10 cellular contexts compared by ENCODE assay signal in genomic region chr1:41713557-41714327, GRCh38.
DNase-seq lines count a peak whose midpoint lies in the region; ATAC-seq and TF ChIP-seq lines count a peak whose summit lies in the region.
"Had no signal": no experiment of that assay in that cellular context is flagged by ENCODE, and none has a peak within 500 bp of the region (broad histone marks: within the 10 kb centered on the region; RNA-seq: fewer than 3 reads in every experiment).

No MANE protein-coding gene starts in this region.

- DNase-seq in NCI-H1694 (lab: John Stamatoyannopoulos, UW), result peak; percentile 31
- DNase-seq in brain microvascular endothelial cell, result peak; percentile 86
- no peak for DNase-seq in right lobe of liver
- no peak for DNase-seq in activated naive CD8-positive, alpha-beta T cell treated with anti-CD3 and anti-CD28 coated beads, Interleukin-2, amount 50 U/mL, for 24 hours
- no peak for DNase-seq in activated CD4-positive, alpha-beta T cell treated with anti-CD3 and anti-CD28 coated beads, Interleukin-2, amount 50 U/mL, for 4 hours
- DNase-seq: NCI-H1930; stimulated activated CD4-positive, alpha-beta T cell treated with anti-CD3 and anti-CD28 coated beads, Interleukin-1b, Interleukin-23, amount 100 ng/mL, for 48 hours had no signal

- H3K36me3 ChIP-seq in BLaER1 (no peaks in the 10 kb centered on the region), brain microvascular endothelial cell (replicated peaks) (no peaks in the 10 kb centered on the region), mesodermal cell (ENCODE audit: control insufficient read depth, insufficient read depth, low read length) (no peaks in the 10 kb centered on the region), right lobe of liver (no peaks in the 10 kb centered on the region)

- no peaks in the 10 kb centered on the region for H3K36me3 Mint-ChIP-seq in activated naive CD8-positive, alpha-beta T cell treated with anti-CD3 and anti-CD28 coated beads, Interleukin-2, amount 50 U/mL, for 24 hours (ENCODE audit: low read depth)

- no peak overlapping the region for H3K9ac ChIP-seq in BLaER1

- TF ChIP-seq CTCF in brain microvascular endothelial cell (IDR thresholded peaks at IDR 0.05; ENCODE audit: low read depth, low read length, missing control alignments) (no peak), right lobe of liver (IDR thresholded peaks at IDR 0.05) (no peak)

- peak overlapping the region; percentile 81; the same call in 1 of the 2 replicates for H3K4me2 ChIP-seq in BLaER1

- H3K27ac ChIP-seq in BLaER1, result peak overlapping the region; percentile 35
- H3K27ac ChIP-seq in brain microvascular endothelial cell, result peak overlapping the region; percentile 68
- H3K27ac ChIP-seq in mesodermal cell (ENCODE audit: low read depth, low read length, severe bottlenecking), result peak overlapping the region; percentile 57
- H3K27ac ChIP-seq in right lobe of liver, result no peak overlapping the region

- TF ChIP-seq POLR2A in right lobe of liver (IDR thresholded peaks at IDR 0.05), result no peak

- no peak overlapping the region for H3K4me3 Mint-ChIP-seq in activated naive CD8-positive, alpha-beta T cell treated with anti-CD3 and anti-CD28 coated beads, Interleukin-2, amount 50 U/mL, for 24 hours

- ATAC-seq in right lobe of liver (no peak), HG03378 (IDR thresholded peaks at IDR 0.05; ENCODE audit: unreplicated experiment) (no peak)
- ATAC-seq in activated naive CD8-positive, alpha-beta T cell treated with anti-CD3 and anti-CD28 coated beads, Interleukin-2, amount 50 U/mL, for 24 hours, result no peak

- H4K20me1 ChIP-seq in BLaER1, result no peaks in the 10 kb centered on the region

- H3K4me3 ChIP-seq in BLaER1 (no peak overlapping the region), brain microvascular endothelial cell (ENCODE audit: low read depth, low read length) (peak overlapping the region; percentile 24), mesodermal cell (ENCODE audit: extremely low read depth, insufficient read depth, low read length, poor library complexity, severe bottlenecking) (no peak overlapping the region), right lobe of liver (no peak overlapping the region)

- H3K9me3 ChIP-seq in BLaER1 (no peaks in the 10 kb centered on the region), mesodermal cell (ENCODE audit: control insufficient read depth, low read length) (no peaks in the 10 kb centered on the region), right lobe of liver (no peaks in the 10 kb centered on the region)

- H3K4me1 ChIP-seq in BLaER1 (peaks cover 83% of the 10 kb centered on the region), mesodermal cell (ENCODE audit: control insufficient read depth, insufficient read depth, low read length, poor library complexity, severe bottlenecking) (peaks cover 26% of the 10 kb centered on the region), right lobe of liver (no peaks in the 10 kb centered on the region)

- H3K27me3 ChIP-seq in BLaER1 (no peaks in the 10 kb centered on the region), brain microvascular endothelial cell (replicated peaks) (no peaks in the 10 kb centered on the region), right lobe of liver (no peaks in the 10 kb centered on the region)

- intact Hi-C loops in right lobe of liver (cut with DNase I), result no loop called here

- 54 to 68% methylated on average over 3 to 6 of the region's 6 CpGs for WGBS in mesodermal cell (ENCODE audit: insufficient coverage in 2 of 2), 2 experiments
- WGBS in right lobe of liver (ENCODE audit: insufficient coverage, low coverage, low lambda C conversion rate, missing lambda C conversion rate), result 50% methylated on average over 5 of the region's 6 CpGs

- no peak overlapping the region for H3K27ac Mint-ChIP-seq in activated naive CD8-positive, alpha-beta T cell treated with anti-CD3 and anti-CD28 coated beads, Interleukin-2, amount 50 U/mL, for 24 hours

- in situ Hi-C loops in brain microvascular endothelial cell (cut with HindIII; ENCODE audit: low pct_ligation_motif_present, low sequenced_read_pairs), result no loop called here

- peaks cover 14% of the 10 kb centered on the region for H3K4me1 Mint-ChIP-seq in activated naive CD8-positive, alpha-beta T cell treated with anti-CD3 and anti-CD28 coated beads, Interleukin-2, amount 50 U/mL, for 24 hours

- no peaks in the 10 kb centered on the region for H3K27me3 Mint-ChIP-seq in activated naive CD8-positive, alpha-beta T cell treated with anti-CD3 and anti-CD28 coated beads, Interleukin-2, amount 50 U/mL, for 24 hours

- H3K9me3 Mint-ChIP-seq in activated naive CD8-positive, alpha-beta T cell treated with anti-CD3 and anti-CD28 coated beads, Interleukin-2, amount 50 U/mL, for 24 hours, result no peaks in the 10 kb centered on the region

Comparison
In these comparisons a context has a peak if more than half of its experiments do, and no peak if none do; other contexts are left out.
1. H3K27ac ChIP-seq: peak in BLaER1 (single experiment), brain microvascular endothelial cell (single experiment) and mesodermal cell (single experiment); none in right lobe of liver (0 of 3).
2. DNase-seq: peak in NCI-H1694 (single experiment) and brain microvascular endothelial cell (single experiment); none in right lobe of liver (0 of 3), activated naive CD8-positive, alpha-beta T cell treated with anti-CD3 and anti-CD28 coated beads, Interleukin-2, amount 50 U/mL, for 24 hours (single experiment) and activated CD4-positive, alpha-beta T cell treated with anti-CD3 and anti-CD28 coated beads, Interleukin-2, amount 50 U/mL, for 4 hours (0 of 2).